ENCODE assay signal across 2 cellular contexts in the genomic region with DNA sequence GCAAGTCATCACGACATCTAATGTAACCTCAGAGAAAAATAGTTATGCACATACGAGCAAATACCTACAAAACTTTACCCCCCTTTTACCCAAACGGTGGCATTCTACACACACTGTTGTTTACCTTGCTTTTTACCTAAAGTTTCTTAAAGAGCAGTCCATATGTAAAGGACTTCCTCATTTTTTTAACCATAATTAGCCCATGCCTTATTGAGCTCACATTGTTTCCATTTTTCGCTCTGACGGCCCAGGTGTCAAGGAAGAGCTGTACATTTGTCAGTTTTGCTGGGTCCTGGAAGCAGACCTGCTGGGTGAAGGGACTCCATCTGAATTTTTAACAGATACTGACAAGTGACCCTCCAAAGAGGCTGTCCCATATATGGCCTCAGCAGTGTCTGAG.
TF ChIP-seq lines count a peak whose summit lies in the region.

No MANE protein-coding gene starts in this region.

TF ChIP-seq in K562, 482 proteins besides CTCF, POLR2A, EP300 and RAD21 (continued from another document):
- TF ChIP-seq, protein P1, sequence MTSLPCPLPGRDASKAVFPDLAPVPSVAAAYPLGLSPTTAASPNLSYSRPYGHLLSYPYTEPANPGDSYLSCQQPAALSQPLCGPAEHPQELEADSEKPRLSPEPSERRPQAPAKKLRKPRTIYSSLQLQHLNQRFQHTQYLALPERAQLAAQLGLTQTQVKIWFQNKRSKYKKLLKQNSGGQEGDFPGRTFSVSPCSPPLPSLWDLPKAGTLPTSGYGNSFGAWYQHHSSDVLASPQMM (CRISPR knock-in tag; IDR thresholded peaks at IDR 0.05): no peak
TF ChIP-seq in K562: peak in this region for 1.

TF ChIP-seq in SK-N-SH treated with all-trans-retinoic acid at 6 μM for 48 hours, 23 proteins besides CTCF, POLR2A, EP300 and RAD21 (continued from another document):
- TF ChIP-seq, protein P2, sequence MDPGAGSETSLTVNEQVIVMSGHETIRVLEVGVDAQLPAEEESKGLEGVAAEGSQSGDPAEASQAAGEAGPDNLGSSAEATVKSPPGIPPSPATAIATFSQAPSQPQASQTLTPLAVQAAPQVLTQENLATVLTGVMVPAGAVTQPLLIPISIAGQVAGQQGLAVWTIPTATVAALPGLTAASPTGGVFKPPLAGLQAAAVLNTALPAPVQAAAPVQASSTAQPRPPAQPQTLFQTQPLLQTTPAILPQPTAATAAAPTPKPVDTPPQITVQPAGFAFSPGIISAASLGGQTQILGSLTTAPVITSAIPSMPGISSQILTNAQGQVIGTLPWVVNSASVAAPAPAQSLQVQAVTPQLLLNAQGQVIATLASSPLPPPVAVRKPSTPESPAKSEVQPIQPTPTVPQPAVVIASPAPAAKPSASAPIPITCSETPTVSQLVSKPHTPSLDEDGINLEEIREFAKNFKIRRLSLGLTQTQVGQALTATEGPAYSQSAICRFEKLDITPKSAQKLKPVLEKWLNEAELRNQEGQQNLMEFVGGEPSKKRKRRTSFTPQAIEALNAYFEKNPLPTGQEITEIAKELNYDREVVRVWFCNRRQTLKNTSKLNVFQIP (CRISPR knock-in tag; IDR thresholded peaks at IDR 0.05; ENCODE audit: borderline replicate concordance, low read depth): no peak
- TF ChIP-seq ZFP3 (CRISPR knock-in tag; IDR thresholded peaks at IDR 0.05): no peak
- TF ChIP-seq, protein P3, sequence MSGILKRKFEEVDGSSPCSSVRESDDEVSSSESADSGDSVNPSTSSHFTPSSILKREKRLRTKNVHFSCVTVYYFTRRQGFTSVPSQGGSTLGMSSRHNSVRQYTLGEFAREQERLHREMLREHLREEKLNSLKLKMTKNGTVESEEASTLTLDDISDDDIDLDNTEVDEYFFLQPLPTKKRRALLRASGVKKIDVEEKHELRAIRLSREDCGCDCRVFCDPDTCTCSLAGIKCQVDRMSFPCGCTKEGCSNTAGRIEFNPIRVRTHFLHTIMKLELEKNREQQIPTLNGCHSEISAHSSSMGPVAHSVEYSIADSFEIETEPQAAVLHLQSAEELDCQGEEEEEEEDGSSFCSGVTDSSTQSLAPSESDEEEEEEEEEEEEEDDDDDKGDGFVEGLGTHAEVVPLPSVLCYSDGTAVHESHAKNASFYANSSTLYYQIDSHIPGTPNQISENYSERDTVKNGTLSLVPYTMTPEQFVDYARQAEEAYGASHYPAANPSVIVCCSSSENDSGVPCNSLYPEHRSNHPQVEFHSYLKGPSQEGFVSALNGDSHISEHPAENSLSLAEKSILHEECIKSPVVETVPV (CRISPR knock-in tag; IDR thresholded peaks at IDR 0.05): no peak
- TF ChIP-seq, protein P4, sequence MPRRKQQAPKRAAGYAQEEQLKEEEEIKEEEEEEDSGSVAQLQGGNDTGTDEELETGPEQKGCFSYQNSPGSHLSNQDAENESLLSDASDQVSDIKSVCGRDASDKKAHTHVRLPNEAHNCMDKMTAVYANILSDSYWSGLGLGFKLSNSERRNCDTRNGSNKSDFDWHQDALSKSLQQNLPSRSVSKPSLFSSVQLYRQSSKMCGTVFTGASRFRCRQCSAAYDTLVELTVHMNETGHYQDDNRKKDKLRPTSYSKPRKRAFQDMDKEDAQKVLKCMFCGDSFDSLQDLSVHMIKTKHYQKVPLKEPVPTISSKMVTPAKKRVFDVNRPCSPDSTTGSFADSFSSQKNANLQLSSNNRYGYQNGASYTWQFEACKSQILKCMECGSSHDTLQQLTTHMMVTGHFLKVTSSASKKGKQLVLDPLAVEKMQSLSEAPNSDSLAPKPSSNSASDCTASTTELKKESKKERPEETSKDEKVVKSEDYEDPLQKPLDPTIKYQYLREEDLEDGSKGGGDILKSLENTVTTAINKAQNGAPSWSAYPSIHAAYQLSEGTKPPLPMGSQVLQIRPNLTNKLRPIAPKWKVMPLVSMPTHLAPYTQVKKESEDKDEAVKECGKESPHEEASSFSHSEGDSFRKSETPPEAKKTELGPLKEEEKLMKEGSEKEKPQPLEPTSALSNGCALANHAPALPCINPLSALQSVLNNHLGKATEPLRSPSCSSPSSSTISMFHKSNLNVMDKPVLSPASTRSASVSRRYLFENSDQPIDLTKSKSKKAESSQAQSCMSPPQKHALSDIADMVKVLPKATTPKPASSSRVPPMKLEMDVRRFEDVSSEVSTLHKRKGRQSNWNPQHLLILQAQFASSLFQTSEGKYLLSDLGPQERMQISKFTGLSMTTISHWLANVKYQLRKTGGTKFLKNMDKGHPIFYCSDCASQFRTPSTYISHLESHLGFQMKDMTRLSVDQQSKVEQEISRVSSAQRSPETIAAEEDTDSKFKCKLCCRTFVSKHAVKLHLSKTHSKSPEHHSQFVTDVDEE (CRISPR knock-in tag; IDR thresholded peaks at IDR 0.05): no peak
